In the genomic region with DNA sequence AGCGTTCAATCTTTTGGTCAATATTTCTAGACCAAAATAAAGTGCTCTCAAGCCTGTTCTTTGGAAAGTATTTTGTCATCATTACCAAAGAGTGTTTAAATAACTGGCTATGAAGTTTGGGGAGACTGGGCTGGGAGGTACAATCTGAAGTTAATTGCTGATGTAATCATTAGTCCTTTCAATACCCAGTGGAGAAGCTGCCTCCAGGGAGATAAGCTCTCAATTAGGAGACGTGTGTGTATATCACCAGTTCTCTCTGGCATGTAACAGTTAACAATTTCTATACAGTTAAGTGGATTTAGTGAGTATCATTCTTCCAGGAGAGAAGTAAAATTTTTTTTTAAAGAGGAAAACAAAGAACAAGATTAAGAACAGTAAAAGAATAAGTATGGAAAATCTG, we compare ENCODE assay signal across 12 cellular contexts. TPM values are rescaled to one million over a fixed set of nuclear protein-coding genes. Genes with fewer than 3 reads are reported as not detected.
DNase-seq lines count a peak whose midpoint lies in the region; ATAC-seq, FAIRE-seq and TF ChIP-seq lines count a peak whose summit lies in the region.
"Had no signal": no experiment of that assay in that cellular context is flagged by ENCODE, and none has a peak within 500 bp of the region (broad histone marks: within the 10 kb centered on the region; RNA-seq: fewer than 3 reads in every experiment).

No MANE protein-coding gene starts in this region.

- H3K79me2 ChIP-seq in HepG2 (ENCODE audit: insufficient read depth, low read length) = no peaks in the 10 kb centered on the region

- no peak overlapping the region for H3K27ac ChIP-seq in HepG2 (ENCODE audit: extremely low read length, insufficient read depth, low read length)
- H3K27ac ChIP-seq in skin epidermis = peak overlapping the region in 6 of 21 experiments; percentile 41 to 90 (median 88)

- no TSS peak for BruUV-seq in HepG2 (replicated peaks; lab: Mats Ljungman, UMichigan)

- ATAC-seq in HepG2 (no peak), HG03159 (IDR thresholded peaks at IDR 0.05; ENCODE audit: unreplicated experiment) (no peak), HG03280 (IDR thresholded peaks at IDR 0.05; ENCODE audit: unreplicated experiment) (no peak)
- ATAC-seq: GM12878 had no signal

- TF ChIP-seq RAD21 in HepG2 (CRISPR knock-in tag; IDR thresholded peaks at IDR 0.05) = no peak

- WGBS in HepG2 (ENCODE audit: low lambda C conversion rate) = 3% methylated on average over 2 of the region's 2 CpGs

- in situ Hi-C loops in HepG2 (cut with HindIII; ENCODE audit: extremely low pct_ligation_motif_present, low pct_unique_long_range_greater_than_20kb) = no loop called here

- TF ChIP-seq EP300 in HepG2 (IDR thresholded peaks at IDR 0.05; ENCODE audit: low read depth in 2 of 2, low read length in 2 of 2) (no peak), HepG2 (CRISPR knock-in tag; IDR thresholded peaks at IDR 0.05; ENCODE audit: borderline replicate concordance) (no peak)

- FAIRE-seq in HepG2 (lab: Jason Lieb, UNC) = no peak
- FAIRE-seq: D721Med, GM12878 had no signal

- H3K4me1 ChIP-seq in HepG2 (ENCODE audit: insufficient read depth, low read length) = peaks cover 11% of the 10 kb centered on the region

- no peak for DNase-seq in HFF-Myc (ENCODE audit: extremely low read depth, low read depth)
- peak; percentile 31 to 47 for DNase-seq in cardiac fibroblast (ENCODE audit: low read depth in 2 of 2)
- no peak for DNase-seq in HepG2 (ENCODE audit: low spot score)
- DNase-seq in kidney tubule cell (ENCODE audit: low spot score) = no peak
- DNase-seq in AG08396 (ENCODE audit: low spot score) = no peak
- DNase-seq: adrenal gland, NCI-H524 treated with DMSO at 0.1 percent for 48 hours had no signal

- no peaks in the 10 kb centered on the region for H4K20me1 ChIP-seq in HepG2 (ENCODE audit: insufficient read depth, low read length)

- H3K4me3 ChIP-seq in HFF-Myc (replicated peaks; ENCODE audit: low read depth, low read length) = peak overlapping the region; percentile 87
- H3K4me3 ChIP-seq in cardiac fibroblast (replicated peaks in 1 of 2; ENCODE audit: low read depth in 2 of 2, low read length in 2 of 2) = peak overlapping the region; percentile 75 to 88
- H3K4me3 ChIP-seq in HepG2 (replicated peaks in 1 of 3; ENCODE audit: insufficient read depth in 1 of 3, low read depth in 2 of 3, low read length in 3 of 3) = no peak overlapping the region
- peak overlapping the region in 5 of 7 experiments; percentile 47 to 72 (median 58) for H3K4me3 ChIP-seq in skin epidermis
- H3K4me3 ChIP-seq: GM12878 had no signal

- H3K27me3 ChIP-seq in HepG2 (ENCODE audit: control insufficient read depth in 1 of 2, insufficient read depth in 2 of 2, low read length in 2 of 2) = peaks cover 6 to 55% of the 10 kb centered on the region in 2 experiments; a peak in 4 of 5 replicates

- intact Hi-C loops in HepG2 (cut with micrococcal nuclease; ENCODE audit: unreplicated experiment) = no loop called here

- POLR2A ChIA-PET in HepG2 (lab: Yijun Ruan, JAX) = no interaction called here

- TF ChIP-seq POLR2A in HepG2 (IDR thresholded peaks at IDR 0.05; ENCODE audit: insufficient read depth in 1 of 2, low read depth in 2 of 2, low read length in 2 of 2) = no peak

- no peaks in the 10 kb centered on the region for H3K9me3 ChIP-seq in HepG2 (ENCODE audit: low read length)
- H3K9me3 ChIP-seq: adrenal gland had no signal

- no peak overlapping the region for H3K9ac ChIP-seq in HepG2 (ENCODE audit: insufficient read depth, low read depth, low read length)

- H2AFZ ChIP-seq in HepG2 (ENCODE audit: low read length) = no peak overlapping the region

- H3K36me3 ChIP-seq in HepG2 (replicated peaks in 1 of 2; ENCODE audit: control insufficient read depth in 1 of 2, insufficient read depth in 2 of 2, low read length in 2 of 2) = no peaks in the 10 kb centered on the region
- H3K36me3 ChIP-seq: adrenal gland had no signal

- TF ChIP-seq CTCF in HFF-Myc (IDR thresholded peaks at IDR 0.05; ENCODE audit: low read depth, low read length, missing control alignments) (no peak), cardiac fibroblast (IDR thresholded peaks at IDR 0.05; ENCODE audit: low read depth, low read length) (no peak), HepG2 (CRISPR knock-in tag; IDR thresholded peaks at IDR 0.05) (no peak)

- CTCF ChIA-PET in HepG2 (lab: Yijun Ruan, JAX; ENCODE audit: low intra/inter-chr PET ratio, low total read pairs) = no interaction called here

- H3K4me2 ChIP-seq in HepG2 (ENCODE audit: low read depth, low read length) = no peak overlapping the region

TF ChIP-seq in HepG2, 621 proteins besides CTCF, POLR2A, EP300 and RAD21 (continues in another document):
- no peak for TF ChIP-seq ZNF777 (CRISPR knock-in tag; IDR thresholded peaks at IDR 0.05)
- TF ChIP-seq ZNF136 (CRISPR knock-in tag; IDR thresholded peaks at IDR 0.05; ENCODE audit: low read depth) = no peak
- TF ChIP-seq, protein P1, sequence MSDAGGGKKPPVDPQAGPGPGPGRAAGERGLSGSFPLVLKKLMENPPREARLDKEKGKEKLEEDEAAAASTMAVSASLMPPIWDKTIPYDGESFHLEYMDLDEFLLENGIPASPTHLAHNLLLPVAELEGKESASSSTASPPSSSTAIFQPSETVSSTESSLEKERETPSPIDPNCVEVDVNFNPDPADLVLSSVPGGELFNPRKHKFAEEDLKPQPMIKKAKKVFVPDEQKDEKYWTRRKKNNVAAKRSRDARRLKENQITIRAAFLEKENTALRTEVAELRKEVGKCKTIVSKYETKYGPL (CRISPR knock-in tag; IDR thresholded peaks at IDR 0.05) = no peak
- TF ChIP-seq MAFK (conservative IDR thresholded peaks at IDR 0.05 in 1 of 2, IDR thresholded peaks at IDR 0.05 in 1 of 2; ENCODE audit: low read length in 2 of 2) = peak; percentile 43 to 48; a peak in 2 of 4 replicates
- no peak for TF ChIP-seq ZMYM2 (CRISPR knock-in tag; IDR thresholded peaks at IDR 0.05)

RNA-seq across cellular contexts. Expression of a gene that starts 1.4 kb away (rescaled TPM):
- not detected in 2 replicates for total RNA-seq in HepG2 (2016; rRNA removed; fragmentation: Illumina TruSeq; extraction: Trizol)
- total RNA-seq in HepG2 (2016; cell fraction: cytosol; rRNA removed; fragmentation: Illumina TruSeq; extraction: Trizol; ENCODE audit: low read depth) = not detected in 2 replicates
- total RNA-seq in HepG2 (2016; cell fraction: insoluble cytoplasmic fraction; rRNA removed; fragmentation: Illumina TruSeq; extraction: Trizol) = not detected in 2 replicates
- not detected in 2 replicates for total RNA-seq in HepG2 (2016; cell fraction: membrane; rRNA removed; fragmentation: Illumina TruSeq; extraction: Trizol)
- total RNA-seq in HepG2 (2016; cell fraction: nucleus; rRNA removed; fragmentation: Illumina TruSeq; extraction: Trizol) = not detected in 2 replicates
- polyA plus RNA-seq in HepG2 (2011; rRNA removed) = 0.03 TPM in 1 of 2 replicates, not detected in the other
- polyA plus RNA-seq in HepG2 (2011; cell fraction: cytosol; rRNA removed) = not detected in 2 replicates
- polyA plus RNA-seq in HepG2 (2011; cell fraction: nucleus; rRNA removed) = 0.05 TPM in 1 of 2 replicates, not detected in the other
- polyA plus RNA-seq in HepG2 (2012) = not detected in 2 replicates
- polyA plus RNA-seq in HepG2 (2016; cell fraction: cytosol; fragmentation: Illumina TruSeq; extraction: Trizol; ENCODE audit: low read depth) = not detected in 2 replicates
- not detected in 2 replicates for polyA plus RNA-seq in HepG2 (2016; cell fraction: insoluble cytoplasmic fraction; fragmentation: Illumina TruSeq; extraction: Trizol; ENCODE audit: low read depth)
- polyA plus RNA-seq in HepG2 (2016; cell fraction: membrane; fragmentation: Illumina TruSeq; extraction: Trizol; ENCODE audit: low read depth) = not detected in 2 replicates
- not detected in 2 replicates for polyA plus RNA-seq in HepG2 (2016; cell fraction: nucleus; fragmentation: Illumina TruSeq; extraction: Trizol; ENCODE audit: insufficient read depth, low read depth)
- 10.2 TPM in 1 of 2 replicates, not detected in the other for polyA minus RNA-seq in HepG2 (2011; rRNA and poly(A)+ RNA removed; ENCODE audit: low replicate concordance)
- not detected in 2 replicates for polyA minus RNA-seq in HepG2 (2011; cell fraction: cytosol; rRNA and poly(A)+ RNA removed)
- polyA minus RNA-seq in HepG2 (2011; cell fraction: nucleus; rRNA and poly(A)+ RNA removed) = 0.13 TPM in 1 of 2 replicates, not detected in the other

RNA-seq across cellular contexts. Expression of a gene that starts 1.5 kb away (rescaled TPM):
- total RNA-seq in HepG2 (2016; rRNA removed; fragmentation: Illumina TruSeq; extraction: Trizol) = 0.15 and 0.22 TPM in 2 replicates
- not detected in 2 replicates for total RNA-seq in HepG2 (2016; cell fraction: cytosol; rRNA removed; fragmentation: Illumina TruSeq; extraction: Trizol; ENCODE audit: low read depth)
- total RNA-seq in HepG2 (2016; cell fraction: insoluble cytoplasmic fraction; rRNA removed; fragmentation: Illumina TruSeq; extraction: Trizol) = 0.15 and 0.35 TPM in 2 replicates
- total RNA-seq in HepG2 (2016; cell fraction: membrane; rRNA removed; fragmentation: Illumina TruSeq; extraction: Trizol) = not detected in 2 replicates
- total RNA-seq in HepG2 (2016; cell fraction: nucleus; rRNA removed; fragmentation: Illumina TruSeq; extraction: Trizol) = 1.3 TPM in 1 of 2 replicates, not detected in the other
- polyA plus RNA-seq in HepG2 (2011; rRNA removed) = 1.0 and 1.9 TPM in 2 replicates
- 0.56 and 1.6 TPM in 2 replicates for polyA plus RNA-seq in HepG2 (2011; cell fraction: cytosol; rRNA removed)
- polyA plus RNA-seq in HepG2 (2011; cell fraction: nucleus; rRNA removed) = 1.2 and 4.2 TPM in 2 replicates
- polyA plus RNA-seq in HepG2 (2012) = 0.25 and 0.92 TPM in 2 replicates
- polyA plus RNA-seq in HepG2 (2016; cell fraction: cytosol; fragmentation: Illumina TruSeq; extraction: Trizol; ENCODE audit: low read depth) = 0.21 TPM in 1 of 2 replicates, not detected in the other
- polyA plus RNA-seq in HepG2 (2016; cell fraction: insoluble cytoplasmic fraction; fragmentation: Illumina TruSeq; extraction: Trizol; ENCODE audit: low read depth) = 0.19 and 0.68 TPM in 2 replicates
- 0.21 and 0.27 TPM in 2 replicates for polyA plus RNA-seq in HepG2 (2016; cell fraction: membrane; fragmentation: Illumina TruSeq; extraction: Trizol; ENCODE audit: low read depth)
- 0.37 TPM in 1 of 2 replicates, not detected in the other for polyA plus RNA-seq in HepG2 (2016; cell fraction: nucleus; fragmentation: Illumina TruSeq; extraction: Trizol; ENCODE audit: insufficient read depth, low read depth)
- 3.0 and 8.4 TPM in 2 replicates for polyA minus RNA-seq in HepG2 (2011; rRNA and poly(A)+ RNA removed; ENCODE audit: low replicate concordance)
- 0.97 and 1.9 TPM in 2 replicates for polyA minus RNA-seq in HepG2 (2011; cell fraction: cytosol; rRNA and poly(A)+ RNA removed)
- 0.75 and 1.4 TPM in 2 replicates for polyA minus RNA-seq in HepG2 (2011; cell fraction: nucleus; rRNA and poly(A)+ RNA removed)

Comparison
In these comparisons a context has a peak if more than half of its experiments do, and no peak if none do; other contexts are left out.
1. DNase-seq: peak in cardiac fibroblast (2 of 2); none in HFF-Myc (single experiment), HepG2 (single experiment), kidney tubule cell (single experiment) and AG08396 (single experiment).
2. H3K4me3 ChIP-seq: peak in HFF-Myc (single experiment), cardiac fibroblast (2 of 2) and skin epidermis (5 of 7); none in HepG2 (0 of 3).